Comparison of ENCODE assay signal across 18 cellular contexts in the genomic region with DNA sequence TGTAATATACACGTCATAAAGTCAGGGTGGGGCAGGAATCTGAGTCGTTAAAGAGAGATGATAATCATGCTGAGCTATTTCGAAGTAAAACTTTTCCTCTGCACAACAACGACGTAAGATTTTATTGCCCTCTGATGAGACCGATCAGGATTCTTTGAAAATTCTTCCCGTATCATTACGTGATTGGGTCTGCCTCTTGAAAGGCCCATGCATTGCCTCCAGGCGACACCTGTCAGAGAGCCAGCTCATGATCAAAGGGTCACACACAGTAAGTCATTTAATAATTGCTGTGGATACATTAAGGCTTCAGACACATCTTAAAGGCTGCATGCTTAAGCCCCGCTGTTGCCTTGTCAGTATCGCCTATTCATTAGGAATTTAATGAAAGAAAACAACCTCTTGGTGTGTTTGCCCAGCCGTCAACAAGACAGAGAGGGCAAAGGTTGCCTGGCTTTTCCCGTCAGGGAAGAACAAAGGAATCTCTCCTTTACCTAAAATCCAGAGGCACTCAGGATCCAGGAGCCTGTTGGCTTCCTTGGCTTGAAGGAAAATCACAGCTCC.
DNase-seq lines count a peak whose midpoint lies in the region; ATAC-seq and TF ChIP-seq lines count a peak whose summit lies in the region.
"Had no signal": no experiment of that assay in that cellular context is flagged by ENCODE, and none has a peak within 500 bp of the region (broad histone marks: within the 10 kb centered on the region; RNA-seq: fewer than 3 reads in every experiment).

No MANE protein-coding gene starts in this region.

- in situ Hi-C loops in HAP-1 (cut with MboI; ENCODE audit: low sequenced_read_pairs): no loop called here

- no peaks in the 10 kb centered on the region for H4K20me1 ChIP-seq in hepatocyte (ENCODE audit: insufficient read depth, poor library complexity, severe bottlenecking)

- H3K4me2 ChIP-seq in hepatocyte: peak overlapping the region; percentile 69

- H2AFZ ChIP-seq in hepatocyte: no peak overlapping the region

- no peak for TF ChIP-seq CTCF in hepatocyte (IDR thresholded peaks at IDR 0.05; ENCODE audit: poor library complexity)

- H3K4me3 ChIP-seq in HAP-1 (no peak overlapping the region), hepatocyte (no peak overlapping the region)
- H3K4me3 ChIP-seq: pancreas, SJSA1, thoracic aorta had no signal

- H3K9me3 ChIP-seq in HAP-1 (no peaks in the 10 kb centered on the region), hepatocyte (ENCODE audit: low read depth) (no peaks in the 10 kb centered on the region)
- H3K9me3 ChIP-seq: pancreas, SJSA1, thoracic aorta had no signal

- ATAC-seq in HG02678 (IDR thresholded peaks at IDR 0.05; ENCODE audit: unreplicated experiment): no peak

- no peaks in the 10 kb centered on the region for H3K9me2 ChIP-seq in hepatocyte (replicated peaks; ENCODE audit: insufficient read depth)

- DNase-seq in HAP-1 (ENCODE audit: low spot score in 2 of 2): peak; percentile 69 to 81
- DNase-seq in NCI-H146 treated with DMSO at 0.1 percent for 48 hours (lab: John Stamatoyannopoulos, UW; ENCODE audit: unreplicated experiment): peak; percentile 37
- peak; percentile 64 for DNase-seq in hepatocyte (ENCODE audit: low spot score)
- peak; percentile 47 for DNase-seq in retina
- DNase-seq in activated CD4-positive, CD25-positive, alpha-beta regulatory T cell (lab: John Stamatoyannopoulos, UW): no peak
- DNase-seq in stimulated activated CD4-positive, alpha-beta T cell treated with anti-CD3 and anti-CD28 coated beads, Interleukin-12 subunit alpha, Interleukin-12 subunit beta, amount 100 ng/mL, for 4 hours: no peak
- DNase-seq: activated CD4-positive, alpha-beta T cell treated with anti-CD3 and anti-CD28 coated beads for 4 hours; brain microvascular endothelial cell; DMS53; hypothalamus; NCI-H187; NCI-H446; pancreas; T1000 had no signal

- H3K4me1 ChIP-seq in HAP-1 (peaks cover 31% of the 10 kb centered on the region), hepatocyte (ENCODE audit: insufficient read depth) (peaks cover 43% of the 10 kb centered on the region)
- H3K4me1 ChIP-seq: pancreas, SJSA1 had no signal

- H3K27ac ChIP-seq in hepatocyte: peak overlapping the region; percentile 99
- H3K27ac ChIP-seq: brain microvascular endothelial cell, C4-2B, pancreas, SJSA1, thoracic aorta had no signal

- H3K36me3 ChIP-seq in HAP-1 (replicated peaks) (peaks cover 3% of the 10 kb centered on the region), hepatocyte (replicated peaks; ENCODE audit: insufficient read depth, low read depth) (no peaks in the 10 kb centered on the region)
- H3K36me3 ChIP-seq: brain microvascular endothelial cell, pancreas had no signal

- 26% methylated on average over 13 of the region's 13 CpGs for WGBS in hepatocyte (ENCODE audit: low lambda C conversion rate, missing lambda C conversion rate)

- peaks cover 34% of the 10 kb centered on the region for H3K79me2 ChIP-seq in hepatocyte

- H3K27me3 ChIP-seq in HAP-1 (ENCODE audit: low read depth): no peaks in the 10 kb centered on the region
- no peaks in the 10 kb centered on the region for H3K27me3 ChIP-seq in hepatocyte
- H3K27me3 ChIP-seq: brain microvascular endothelial cell, pancreas, SJSA1 had no signal

Comparison
In these comparisons a context has a peak if more than half of its experiments do, and no peak if none do; other contexts are left out.
1. DNase-seq: peak in HAP-1 (2 of 2), NCI-H146 treated with DMSO at 0.1 percent for 48 hours (single experiment), hepatocyte (single experiment) and retina (single experiment); none in activated CD4-positive, CD25-positive, alpha-beta regulatory T cell (0 of 4) and stimulated activated CD4-positive, alpha-beta T cell treated with anti-CD3 and anti-CD28 coated beads, Interleukin-12 subunit alpha, Interleukin-12 subunit beta, amount 100 ng/mL, for 4 hours (single experiment).